13 cellular contexts compared by ENCODE assay signal in the genomic region with DNA sequence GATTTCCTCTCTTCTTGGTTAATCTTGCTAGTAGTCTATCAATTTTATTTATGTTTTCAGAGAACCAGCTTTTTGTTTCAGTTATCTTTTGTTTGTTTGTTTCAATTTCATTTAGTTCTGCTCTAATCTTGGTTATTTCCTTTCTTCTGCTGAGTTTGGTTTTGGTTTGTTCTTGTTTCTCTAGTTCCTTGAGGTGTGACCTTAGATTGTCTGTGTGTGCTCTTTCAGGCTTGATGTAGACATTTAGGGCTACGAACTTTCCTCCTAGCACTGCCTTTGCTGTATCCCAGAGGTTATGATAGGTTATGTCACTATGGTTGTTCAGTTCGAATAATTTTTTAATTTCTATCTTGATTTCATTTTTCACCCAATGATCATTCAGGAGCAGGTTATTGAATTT.
DNase-seq lines count a peak whose midpoint lies in the region; ATAC-seq and TF ChIP-seq lines count a peak whose summit lies in the region.
"Had no signal": no experiment of that assay in that cellular context is flagged by ENCODE, and none has a peak within 500 bp of the region (broad histone marks: within the 10 kb centered on the region; RNA-seq: fewer than 3 reads in every experiment).

No MANE protein-coding gene starts in this region.

- in situ Hi-C loops in G401 (cut with HindIII; ENCODE audit: low sequenced_read_pairs): no loop called here

- WGBS in mesenchymal stem cell: no CpG with 5 or more reads among the region's 2 CpGs

- H3K36me3 Mint-ChIP-seq in activated naive CD8-positive, alpha-beta T cell treated with anti-CD3 and anti-CD28 coated beads, Interleukin-2, amount 50 U/mL, for 24 hours (ENCODE audit: low read depth): peaks cover 50% of the 10 kb centered on the region

- no peak overlapping the region for H3K14ac ChIP-seq in mesenchymal stem cell (ENCODE audit: low read length in 2 of 2)

- no peak overlapping the region for H3K9ac ChIP-seq in mesenchymal stem cell (ENCODE audit: low read length)

- peaks cover 24% of the 10 kb centered on the region for H3K79me1 ChIP-seq in mesenchymal stem cell (replicated peaks; ENCODE audit: low read length, poor library complexity, severe bottlenecking)

- peaks cover 22 to 42% of the 10 kb centered on the region in 2 experiments for H3K36me3 ChIP-seq in mesenchymal stem cell (ENCODE audit: control insufficient read depth in 1 of 2, insufficient read depth in 2 of 2, low read depth in 1 of 2, low read length in 2 of 2)

- no peaks in the 10 kb centered on the region for H3K9me3 ChIP-seq in mesenchymal stem cell (ENCODE audit: control insufficient read depth, low read length)

- H3K4me1 ChIP-seq in mesenchymal stem cell (ENCODE audit: control insufficient read depth, insufficient read depth, low read depth, low read length): peaks cover 3% of the 10 kb centered on the region

- no peak overlapping the region for H2BK120ac ChIP-seq in mesenchymal stem cell (ENCODE audit: low read depth, low read length)

- H3K27ac ChIP-seq in mesenchymal stem cell (ENCODE audit: low read length, poor library complexity, severe bottlenecking): no peak overlapping the region
- H3K27ac ChIP-seq: cardiac muscle cell, epithelial cell of prostate had no signal

- DNase-seq in GM12865 (ENCODE audit: low read depth) (peak; percentile 63), germinal center (ENCODE audit: low spot score) (no peak), G401 (ENCODE audit: low spot score) (no peak), mesenchymal stem cell (no peak), inferior parietal cortex (ENCODE audit: extremely low spot score) (no peak)
- DNase-seq in activated naive CD8-positive, alpha-beta T cell treated with anti-CD3 and anti-CD28 coated beads, Interleukin-2, amount 50 U/mL, for 24 hours: no peak
- DNase-seq: Calu3; mesendoderm; stimulated activated naive CD4-positive, alpha-beta T cell had no signal

- no peaks in the 10 kb centered on the region for H3K9me3 Mint-ChIP-seq in activated naive CD8-positive, alpha-beta T cell treated with anti-CD3 and anti-CD28 coated beads, Interleukin-2, amount 50 U/mL, for 24 hours

- no peak overlapping the region for H3K4me2 ChIP-seq in mesenchymal stem cell (ENCODE audit: low read length, poor library complexity, severe bottlenecking)

- no peak overlapping the region for H3K18ac ChIP-seq in mesenchymal stem cell (ENCODE audit: low read depth in 1 of 2, low read length in 2 of 2)

- peaks cover 26% of the 10 kb centered on the region for H3K4me1 Mint-ChIP-seq in activated naive CD8-positive, alpha-beta T cell treated with anti-CD3 and anti-CD28 coated beads, Interleukin-2, amount 50 U/mL, for 24 hours

- H3K27me3 Mint-ChIP-seq in activated naive CD8-positive, alpha-beta T cell treated with anti-CD3 and anti-CD28 coated beads, Interleukin-2, amount 50 U/mL, for 24 hours: no peaks in the 10 kb centered on the region

- H3K4me3 Mint-ChIP-seq in activated naive CD8-positive, alpha-beta T cell treated with anti-CD3 and anti-CD28 coated beads, Interleukin-2, amount 50 U/mL, for 24 hours: no peak overlapping the region

- no peak for TF ChIP-seq CTCF in GM12865 (IDR thresholded peaks at IDR 0.05; ENCODE audit: insufficient read depth, low read depth, low read length, missing control alignments)

- no peak overlapping the region for H2BK12ac ChIP-seq in mesenchymal stem cell (ENCODE audit: low read length in 2 of 2)

- no peak overlapping the region for H2AFZ ChIP-seq in mesenchymal stem cell (ENCODE audit: low read depth, low read length)

- no peak overlapping the region for H3K4ac ChIP-seq in mesenchymal stem cell (ENCODE audit: low read depth in 1 of 2, low read length in 2 of 2)

- no peak overlapping the region for H2AK5ac ChIP-seq in mesenchymal stem cell (ENCODE audit: low read length, severe bottlenecking)

- no peak overlapping the region for H4K91ac ChIP-seq in mesenchymal stem cell (ENCODE audit: low read length)

- H3K4me3 ChIP-seq in GM12865 (ENCODE audit: low read depth, low read length) (0 out of 2 replicates have a peak overlapping the region, but pooled peaks have one; percentile 7), mesenchymal stem cell (ENCODE audit: insufficient read depth in 1 of 2, low read depth in 1 of 2, low read length in 2 of 2) (no peak overlapping the region)
- H3K4me3 ChIP-seq: cardiac muscle cell had no signal

- H2BK5ac ChIP-seq in mesenchymal stem cell (ENCODE audit: low read depth, low read length, poor library complexity, severe bottlenecking): no peak overlapping the region

- peak overlapping the region; percentile 49 for H3K27ac Mint-ChIP-seq in activated naive CD8-positive, alpha-beta T cell treated with anti-CD3 and anti-CD28 coated beads, Interleukin-2, amount 50 U/mL, for 24 hours

- no peak overlapping the region for H3K23ac ChIP-seq in mesenchymal stem cell (ENCODE audit: low read length in 2 of 2)

- H4K8ac ChIP-seq in mesenchymal stem cell (ENCODE audit: low read length): no peak overlapping the region

- ATAC-seq in GM19397 (IDR thresholded peaks at IDR 0.05; ENCODE audit: unreplicated experiment) (peak; percentile 38), HG03103 (IDR thresholded peaks at IDR 0.05; ENCODE audit: low read depth, unreplicated experiment) (peak; percentile 67)
- ATAC-seq in activated naive CD8-positive, alpha-beta T cell treated with anti-CD3 and anti-CD28 coated beads, Interleukin-2, amount 50 U/mL, for 24 hours: no peak

- H2BK15ac ChIP-seq in mesenchymal stem cell (ENCODE audit: low read depth, poor library complexity, severe bottlenecking): no peak overlapping the region

- no peaks in the 10 kb centered on the region for H3K27me3 ChIP-seq in mesenchymal stem cell (ENCODE audit: control insufficient read depth in 1 of 2, insufficient read depth in 1 of 2, low read length in 2 of 2)
- H3K27me3 ChIP-seq: cardiac muscle cell had no signal
